ENCODE assay signal across 1 cellular context in the genomic region with DNA sequence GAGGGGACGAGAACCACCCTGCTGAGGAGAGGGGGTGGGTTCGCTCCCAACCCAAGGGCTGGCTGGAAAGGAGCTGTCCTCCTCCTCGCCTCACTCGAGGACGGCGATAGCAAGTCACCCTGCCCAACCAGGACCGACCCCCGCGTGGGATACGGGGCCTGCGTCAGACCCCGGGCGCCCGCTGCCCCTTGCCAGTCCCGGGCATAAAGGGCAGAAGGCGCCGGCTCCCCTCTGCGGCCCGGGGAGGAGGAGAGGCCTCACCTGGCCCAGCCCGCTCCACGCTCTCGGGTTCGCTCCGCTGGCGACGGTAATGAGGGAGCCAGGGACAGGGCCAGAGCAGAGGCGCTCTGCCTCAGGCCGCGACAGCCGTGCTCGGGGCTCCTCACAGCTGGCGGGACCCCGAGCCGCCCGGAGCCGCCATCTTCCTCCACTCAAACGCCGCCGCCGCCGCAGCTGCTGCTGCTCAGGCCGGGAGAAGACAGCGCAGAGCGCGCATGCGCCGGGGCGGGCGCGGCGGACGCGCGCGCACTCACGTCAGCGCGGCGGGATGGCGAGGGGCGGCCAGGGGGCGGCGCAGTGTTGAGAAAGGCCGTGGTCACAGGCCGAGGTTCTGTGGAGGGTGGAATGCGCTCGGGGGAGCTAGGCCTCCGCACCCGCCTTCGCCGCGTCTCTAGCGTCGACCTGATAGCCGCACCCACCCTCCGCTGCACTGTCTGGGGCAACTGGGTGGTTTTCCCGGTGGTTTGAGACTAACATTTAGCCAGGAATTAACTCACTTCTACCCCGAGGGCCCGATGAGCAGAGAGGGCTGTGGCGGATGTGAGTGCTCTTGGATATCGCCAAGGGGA.
TF ChIP-seq lines count a peak whose summit lies in the region.

A gene (minus strand): TSS at position 487 of the 848 bp plus-strand sequence. CDS start 37,062 bp downstream, outside the sequence.

TF ChIP-seq in IMR-90, 13 proteins besides CTCF, POLR2A, EP300 and RAD21 (continued from another document):
- TF ChIP-seq, protein P1, sequence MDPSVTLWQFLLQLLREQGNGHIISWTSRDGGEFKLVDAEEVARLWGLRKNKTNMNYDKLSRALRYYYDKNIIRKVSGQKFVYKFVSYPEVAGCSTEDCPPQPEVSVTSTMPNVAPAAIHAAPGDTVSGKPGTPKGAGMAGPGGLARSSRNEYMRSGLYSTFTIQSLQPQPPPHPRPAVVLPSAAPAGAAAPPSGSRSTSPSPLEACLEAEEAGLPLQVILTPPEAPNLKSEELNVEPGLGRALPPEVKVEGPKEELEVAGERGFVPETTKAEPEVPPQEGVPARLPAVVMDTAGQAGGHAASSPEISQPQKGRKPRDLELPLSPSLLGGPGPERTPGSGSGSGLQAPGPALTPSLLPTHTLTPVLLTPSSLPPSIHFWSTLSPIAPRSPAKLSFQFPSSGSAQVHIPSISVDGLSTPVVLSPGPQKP (IDR thresholded peaks at IDR 0.05; ENCODE audit: borderline replicate concordance, low read depth, low read length): no peak
- peak; percentile 38; the same call in 1 of the 2 replicates for TF ChIP-seq CEBPB (IDR thresholded peaks at IDR 0.05; ENCODE audit: low read depth, low read length)
- TF ChIP-seq SMC3 (IDR thresholded peaks at IDR 0.05; ENCODE audit: low read depth, low read length): peak; percentile 28; the same call in 1 of the 2 replicates
